ENCODE assay signal across 7 cellular contexts in the genomic region with DNA sequence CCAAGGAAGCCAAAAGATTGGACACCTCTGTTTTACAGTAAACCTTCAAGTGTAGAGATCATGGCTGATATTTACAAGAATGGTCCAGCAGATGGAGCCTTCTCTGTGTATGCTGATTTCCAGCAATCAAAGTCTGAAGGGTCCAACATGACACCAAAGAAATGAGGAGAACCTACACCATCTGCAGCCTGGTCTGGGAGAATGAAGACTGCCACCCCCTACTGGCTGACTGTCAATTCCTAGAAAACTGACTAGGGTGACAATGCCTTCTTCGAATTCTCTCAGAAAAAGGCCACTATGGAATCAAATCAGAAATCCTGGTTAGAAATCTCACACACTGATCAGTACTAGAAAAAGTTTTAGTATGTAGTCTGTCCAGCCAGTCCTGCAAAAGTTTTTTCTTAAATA.
DNase-seq lines count a peak whose midpoint lies in the region; ATAC-seq and TF ChIP-seq lines count a peak whose summit lies in the region.

No MANE protein-coding gene starts in this region.

- DNase-seq in G401 (ENCODE audit: low spot score) = peak; percentile 54
- peak; percentile 35 for DNase-seq in HS-5 (ENCODE audit: low read depth)
- peak; percentile 13 for DNase-seq in SHP77 treated with DMSO at 0.1 percent for 48 hours (lab: John Stamatoyannopoulos, UW)
- DNase-seq in fibroblast of lung (ENCODE audit: low read depth in 2 of 2) = peak; percentile 63 to 81
- peak; percentile 26 for DNase-seq in non-pigmented ciliary epithelial cell (ENCODE audit: low read depth)
- DNase-seq in CD14-positive monocyte (ENCODE audit: low spot score) = no peak

- no peaks in the 10 kb centered on the region for H3K27me3 Mint-ChIP-seq in CD14-positive monocyte (ENCODE audit: low read depth in 3 of 3)

- H3K4me3 ChIP-seq in fibroblast of lung (replicated peaks in 1 of 4; ENCODE audit: control extremely low read depth in 1 of 4, insufficient read depth in 1 of 4, low read depth in 3 of 4, low read length in 4 of 4) = no peak overlapping the region

- no peaks in the 10 kb centered on the region for H3K36me3 Mint-ChIP-seq in CD14-positive monocyte

- H4K20me1 ChIP-seq in fibroblast of lung (ENCODE audit: control insufficient read depth, extremely low read depth, insufficient read depth, low read length) = no peaks in the 10 kb centered on the region

- H3K9ac ChIP-seq in fibroblast of lung (ENCODE audit: insufficient read depth, low read length) = no peak overlapping the region

- H3K9me3 ChIP-seq in fibroblast of lung (ENCODE audit: control insufficient read depth, insufficient read depth, low read depth, low read length) = no peaks in the 10 kb centered on the region

- H2AFZ ChIP-seq in fibroblast of lung (ENCODE audit: low read length) = no peak overlapping the region

- H3K79me2 ChIP-seq in fibroblast of lung (ENCODE audit: control insufficient read depth, insufficient read depth, low read length) = peaks cover 22% of the 10 kb centered on the region

- no peaks in the 10 kb centered on the region for H3K36me3 ChIP-seq in fibroblast of lung (ENCODE audit: control insufficient read depth, insufficient read depth, low read length)

- no peaks in the 10 kb centered on the region for H3K27me3 ChIP-seq in fibroblast of lung (ENCODE audit: control insufficient read depth, insufficient read depth, low read length)

- H3K4me1 Mint-ChIP-seq in CD14-positive monocyte = no peaks in the 10 kb centered on the region

- no peaks in the 10 kb centered on the region for H3K4me1 ChIP-seq in fibroblast of lung (ENCODE audit: control insufficient read depth, extremely low read depth, insufficient read depth, low read length)

- H3K4me2 ChIP-seq in fibroblast of lung (ENCODE audit: extremely low read depth, insufficient read depth, low read length) = no peak overlapping the region

- H3K27ac ChIP-seq in fibroblast of lung (ENCODE audit: insufficient read depth, low read length) = no peak overlapping the region

- intact Hi-C loops in CD14-positive monocyte (cut with micrococcal nuclease) = no loop called here

- no peak for ATAC-seq in GM18517 (IDR thresholded peaks at IDR 0.05; ENCODE audit: unreplicated experiment)

- peaks cover 0 to 3% (median 0%) of the 10 kb centered on the region in 7 donors for H3K9me3 Mint-ChIP-seq in CD14-positive monocyte

- in situ Hi-C loops in G401 (cut with HindIII; ENCODE audit: low sequenced_read_pairs) = no loop called here

- TF ChIP-seq CTCF in fibroblast of lung (conservative IDR thresholded peaks at IDR 0.05 in 1 of 2, IDR thresholded peaks at IDR 0.05 in 1 of 2; ENCODE audit: low read depth in 1 of 2, low read length in 2 of 2) (peak; percentile 46 to 63), CD14-positive monocyte (IDR thresholded peaks at IDR 0.05) (no peak)

- no peak overlapping the region for H3K27ac Mint-ChIP-seq in CD14-positive monocyte

- no peak overlapping the region for H3K4me3 Mint-ChIP-seq in CD14-positive monocyte
